ENCODE assay signal across 8 cellular contexts in genomic region chr15:55742927-55743614, GRCh38. TPM values are rescaled to one million over a fixed set of nuclear protein-coding genes. Genes with fewer than 3 reads are reported as not detected.
A peak's percentile ranks its signal among the peaks of the same experiment; 100 is the strongest.
DNase-seq lines count a peak whose midpoint lies in the region; ATAC-seq and TF ChIP-seq lines count a peak whose summit lies in the region.

PRTG (minus strand) TSS chr15:55743152; CDS start chr15:55742931, 221 bp downstream.

- in situ Hi-C loops in Caki2 (cut with HindIII; ENCODE audit: low pct_unique_long_range_greater_than_20kb, low sequenced_read_pairs): no loop called here

- POLR2A ChIA-PET in activated B cell treated with CpG ODN at 0.5 μM for 24 hours (lab: Charles Lee): no interaction called here

- no peaks in the 10 kb centered on the region for H3K9me2 ChIP-seq in neural cell (ENCODE audit: insufficient read depth, low read length)

- no peak for TF ChIP-seq EP300 in neural cell (conservative IDR thresholded peaks at IDR 0.05; ENCODE audit: poor library complexity, severe bottlenecking)

- peak within 1 kb of the TSS; percentile 65 for H2AFZ ChIP-seq in neural cell (ENCODE audit: low read depth, low read length)

- no peaks in the 10 kb centered on the region for H3K9me3 Mint-ChIP-seq in activated B cell treated with CpG ODN at 0.5 μM for 24 hours

- CTCF ChIA-PET in activated B cell treated with CpG ODN at 0.5 μM for 24 hours (lab: Charles Lee): no interaction called here

- peaks cover 21% of the 10 kb centered on the region for H3K79me2 ChIP-seq in neural cell (replicated peaks; ENCODE audit: insufficient read depth, low read length)

- no peaks in the 10 kb centered on the region for H3K36me3 Mint-ChIP-seq in activated B cell treated with CpG ODN at 0.5 μM for 24 hours (ENCODE audit: low read depth)

- no peaks in the 10 kb centered on the region for H4K20me1 ChIP-seq in neural cell (ENCODE audit: insufficient read depth)

- no peak for ATAC-seq in activated B cell treated with CpG ODN at 0.5 μM for 24 hours (ENCODE audit: low read depth)
- ATAC-seq in GM21381 (IDR thresholded peaks at IDR 0.05; ENCODE audit: unreplicated experiment): no peak

- H3K27ac ChIP-seq in neural cell (ENCODE audit: low read length): peak within 1 kb of the TSS; percentile 31

- H3K4me3 ChIP-seq in foreskin fibroblast (ENCODE audit: low read depth in 1 of 2, low read length in 2 of 2) (peak within 1 kb of the TSS; percentile 67 to 69), neural cell (ENCODE audit: low read length) (peak within 1 kb of the TSS; percentile 91)

- no peaks in the 10 kb centered on the region for H3K36me3 ChIP-seq in neural cell (ENCODE audit: insufficient read depth, low read length)

- H3K27ac Mint-ChIP-seq in activated B cell treated with CpG ODN at 0.5 μM for 24 hours: no peak within 1 kb of the TSS

- DNase-seq in Caki2 (ENCODE audit: low read depth): peak; percentile 74
- peak; percentile 73 for DNase-seq in HK-2 (ENCODE audit: unreplicated experiment)
- no peak for DNase-seq in activated B cell treated with CpG ODN at 0.5 μM for 24 hours
- peak; percentile 79 to 94 for DNase-seq in foreskin fibroblast
- DNase-seq in NCI-H187 treated with DMSO at 0.1 percent for 48 hours (lab: John Stamatoyannopoulos, UW): no peak
- no peak for DNase-seq in T-helper 9 cell

- no peaks in the 10 kb centered on the region for H3F3A ChIP-seq in neural cell (ENCODE audit: insufficient read depth, low read length, poor library complexity, severe bottlenecking)

- H3K4me3 Mint-ChIP-seq in activated B cell treated with CpG ODN at 0.5 μM for 24 hours: peak within 1 kb of the TSS; percentile 70

- no peak for TF ChIP-seq CTCF in activated B cell treated with CpG ODN at 0.5 μM for 24 hours (IDR thresholded peaks at IDR 0.05)
- no peak for TF ChIP-seq CTCF in foreskin fibroblast (IDR thresholded peaks at IDR 0.05; ENCODE audit: low read depth, low read length)
- TF ChIP-seq CTCF in neural cell (IDR thresholded peaks at IDR 0.05; ENCODE audit: poor library complexity, severe bottlenecking): no peak

- TF ChIP-seq RAD21 in neural cell (conservative IDR thresholded peaks at IDR 0.05): no peak

- H3K4me2 ChIP-seq in neural cell (ENCODE audit: low read length): peak within 1 kb of the TSS; percentile 75

- intact Hi-C loops in activated B cell treated with CpG ODN at 0.5 μM for 24 hours (cut with micrococcal nuclease): loop anchor here (10.0 kb wide), 1 partner anchor 88 kb away; no protein-coding TSS in a partner anchor

- H3K27me3 ChIP-seq in neural cell (ENCODE audit: insufficient read depth, low read depth, low read length): peaks cover 20% of the 10 kb centered on the region

- peak within 1 kb of the TSS; percentile 67 for H3K9ac ChIP-seq in neural cell (ENCODE audit: low read length)

- peaks cover 26% of the 10 kb centered on the region for H3K27me3 Mint-ChIP-seq in activated B cell treated with CpG ODN at 0.5 μM for 24 hours

- H3K4me1 Mint-ChIP-seq in activated B cell treated with CpG ODN at 0.5 μM for 24 hours: peaks cover 4% of the 10 kb centered on the region

- no peaks in the 10 kb centered on the region for H3K9me3 ChIP-seq in neural cell (ENCODE audit: low read length)

TF ChIP-seq in neural cell, 6 proteins besides CTCF, POLR2A, EP300 and RAD21:
- TF ChIP-seq REST (IDR thresholded peaks at IDR 0.05; ENCODE audit: borderline replicate concordance) (no peak), MXI1 (conservative IDR thresholded peaks at IDR 0.05; ENCODE audit: poor library complexity, severe bottlenecking) (no peak), EZH2 (IDR thresholded peaks at IDR 0.05; ENCODE audit: borderline replicate concordance, insufficient read depth, low read length, poor library complexity, severe bottlenecking) (no peak), TAF1 (IDR thresholded peaks at IDR 0.05; ENCODE audit: low read depth) (no peak), SMC3 (conservative IDR thresholded peaks at IDR 0.05; ENCODE audit: poor library complexity) (no peak), POLR2AphosphoS5 (IDR thresholded peaks at IDR 0.05) (no peak)

RNA-seq across cellular contexts. Expression of gene PRTG, which starts in this region (rescaled TPM):
- total RNA-seq in Caki2 (2014; rRNA removed; shearing (Covaris generic); ENCODE audit: low replicate concordance): 6.4 and 29.2 TPM in 2 replicates
- not detected in 2 replicates for total RNA-seq in activated B cell treated with CpG ODN at 0.5 μM for 24 hours
- polyA plus RNA-seq in neural cell: 2.6 and 3.8 TPM in 2 replicates
- polyA minus RNA-seq in neural cell: 11.9 and 16.7 TPM in 2 replicates

Comparison
In these comparisons a context has a peak if more than half of its experiments do, and no peak if none do; other contexts are left out.
1. DNase-seq: peak in Caki2 (single experiment), HK-2 (single experiment) and foreskin fibroblast (2 of 2); none in activated B cell treated with CpG ODN at 0.5 μM for 24 hours (single experiment), NCI-H187 treated with DMSO at 0.1 percent for 48 hours (single experiment) and T-helper 9 cell (single experiment).